1 cellular context compared by ENCODE assay signal in genomic region chr5:19886123-19886921, GRCh38.
TF ChIP-seq lines count a peak whose summit lies in the region.

No MANE protein-coding gene starts in this region.

TF ChIP-seq in GM23338, 12 proteins besides CTCF, POLR2A, EP300 and RAD21 (continued from another document):
- no peak for TF ChIP-seq REST (IDR thresholded peaks at IDR 0.05; ENCODE audit: unreplicated experiment)
